ENCODE assay signal across 6 cellular contexts in genomic region chr5:81628058-81628457, GRCh38.
DNase-seq lines count a peak whose midpoint lies in the region; ATAC-seq and TF ChIP-seq lines count a peak whose summit lies in the region.
"Not testable (repeated sequence)": the region's sequence is repeated elsewhere in the genome, so short reads cannot be mapped to it uniquely, and the experiment has no call there.

No MANE protein-coding gene starts in this region.

- H3K36me3 ChIP-seq in KMS-11 (ENCODE audit: insufficient read depth) = not testable (repeated sequence)

- not testable (repeated sequence) for H4K20me1 ChIP-seq in KMS-11 (ENCODE audit: insufficient read depth)

- not testable (repeated sequence) for TF ChIP-seq CTCF in KMS-11 (conservative IDR thresholded peaks at IDR 0.05; ENCODE audit: low read depth, low read length); activated CD8-positive, alpha-beta T cell treated with anti-CD3 and anti-CD28 coated beads for 36 hours (IDR thresholded peaks at IDR 0.05)

- H3K9ac ChIP-seq in KMS-11 = not testable (repeated sequence)

- not testable (repeated sequence) for H3K4me3 ChIP-seq in KMS-11 (IDR thresholded peaks at IDR 0.05; ENCODE audit: insufficient read depth, low read depth, low read length)

- H3K36me3 Mint-ChIP-seq in activated CD8-positive, alpha-beta T cell treated with anti-CD3 and anti-CD28 coated beads for 36 hours (ENCODE audit: low read depth) = peaks cover 12% of the 10 kb centered on the region
- H3K36me3 Mint-ChIP-seq in stimulated activated naive B cell treated with anti-CD40 and anti-IgM and Interleukin-4, amounts not matched to agents 10 μg/mL and 1 μg/mL and 100 μg/mL, for 72 hours = peaks cover 24 to 28% of the 10 kb centered on the region in 2 donors

- H3K27ac ChIP-seq in KMS-11 = not testable (repeated sequence)

- H3K4me3 Mint-ChIP-seq in activated CD8-positive, alpha-beta T cell treated with anti-CD3 and anti-CD28 coated beads for 36 hours; stimulated activated naive B cell treated with anti-CD40 and anti-IgM and Interleukin-4, amounts not matched to agents 10 μg/mL and 1 μg/mL and 100 μg/mL, for 72 hours: not testable (repeated sequence)

- not testable (repeated sequence) for H3K4me1 Mint-ChIP-seq in activated CD8-positive, alpha-beta T cell treated with anti-CD3 and anti-CD28 coated beads for 36 hours (ENCODE audit: low read depth)
- peaks cover 11 to 18% of the 10 kb centered on the region in 2 donors for H3K4me1 Mint-ChIP-seq in stimulated activated naive B cell treated with anti-CD40 and anti-IgM and Interleukin-4, amounts not matched to agents 10 μg/mL and 1 μg/mL and 100 μg/mL, for 72 hours

- peaks cover 37% of the 10 kb centered on the region for H3K79me2 ChIP-seq in KMS-11 (ENCODE audit: insufficient read depth, low read depth)

- H3K4me2 ChIP-seq in KMS-11 = peak overlapping the region; percentile 18; the same call in 1 of the 2 replicates

- POLR2A ChIA-PET in activated CD8-positive, alpha-beta T cell treated with anti-CD3 and anti-CD28 coated beads for 36 hours (lab: Charles Lee) = interaction anchor here (0.6 to 1.3 kb wide), 2 partner anchors 9 to 41 kb away, joined by 3 read pairs; no protein-coding TSS in a partner anchor

- intact Hi-C loops in activated CD8-positive, alpha-beta T cell treated with anti-CD3 and anti-CD28 coated beads for 36 hours (cut with micrococcal nuclease) = not testable (repeated sequence)

- H3K27me3 ChIP-seq in KMS-11 (ENCODE audit: insufficient read depth, low read depth) = not testable (repeated sequence)

- CTCF ChIA-PET in activated CD8-positive, alpha-beta T cell treated with anti-CD3 and anti-CD28 coated beads for 36 hours (lab: Charles Lee) = interaction anchor here (1.5 kb wide), 1 partner anchor 20 kb away, joined by 3 read pairs; no protein-coding TSS in a partner anchor

- ATAC-seq in activated CD8-positive, alpha-beta T cell treated with anti-CD3 and anti-CD28 coated beads for 36 hours = peak; percentile 39
- ATAC-seq in stimulated activated naive B cell treated with anti-CD40 and anti-IgM and Interleukin-4, amounts not matched to agents 10 μg/mL and 1 μg/mL and 100 μg/mL, for 72 hours (replicated peaks) = not testable (repeated sequence)

- H3K4me1 ChIP-seq in KMS-11 (ENCODE audit: low read depth, poor library complexity, severe bottlenecking) = peaks cover 68% of the 10 kb centered on the region

- peak; percentile 6 for DNase-seq in Daoy (ENCODE audit: low read depth)
- peak; percentile 27 for DNase-seq in activated CD8-positive, alpha-beta T cell treated with anti-CD3 and anti-CD28 coated beads for 36 hours
- peak; percentile 6 for DNase-seq in glomerular visceral epithelial cell (ENCODE audit: extremely low spot score)
- peak; percentile 15 for DNase-seq in renal cortical epithelial cell (ENCODE audit: low read depth)
- not testable (repeated sequence) for DNase-seq in stimulated activated naive B cell treated with anti-CD40 and anti-IgM and Interleukin-4, amounts not matched to agents 10 μg/mL and 1 μg/mL and 100 μg/mL, for 72 hours

- H3K9me3 Mint-ChIP-seq in activated CD8-positive, alpha-beta T cell treated with anti-CD3 and anti-CD28 coated beads for 36 hours; stimulated activated naive B cell treated with anti-CD40 and anti-IgM and Interleukin-4, amounts not matched to agents 10 μg/mL and 1 μg/mL and 100 μg/mL, for 72 hours: not testable (repeated sequence)

- not testable (repeated sequence) for H3K27me3 Mint-ChIP-seq in activated CD8-positive, alpha-beta T cell treated with anti-CD3 and anti-CD28 coated beads for 36 hours; stimulated activated naive B cell treated with anti-CD40 and anti-IgM and Interleukin-4, amounts not matched to agents 10 μg/mL and 1 μg/mL and 100 μg/mL, for 72 hours

- not testable (repeated sequence) for H2AFZ ChIP-seq in KMS-11 (ENCODE audit: low read depth)

- H3K27ac Mint-ChIP-seq in activated CD8-positive, alpha-beta T cell treated with anti-CD3 and anti-CD28 coated beads for 36 hours = not testable (repeated sequence)
- H3K27ac Mint-ChIP-seq in stimulated activated naive B cell treated with anti-CD40 and anti-IgM and Interleukin-4, amounts not matched to agents 10 μg/mL and 1 μg/mL and 100 μg/mL, for 72 hours = peak overlapping the region; percentile 31
